In genomic region chr5:14405706-14406553, GRCh38 we compare ENCODE assay signal across 16 cellular contexts.
DNase-seq lines count a peak whose midpoint lies in the region; ATAC-seq, FAIRE-seq and TF ChIP-seq lines count a peak whose summit lies in the region.
"Had no signal": no experiment of that assay in that cellular context is flagged by ENCODE, and none has a peak within 500 bp of the region (broad histone marks: within the 10 kb centered on the region; RNA-seq: fewer than 3 reads in every experiment).

No MANE protein-coding gene starts in this region.

- peak; percentile 28 for ATAC-seq in RWPE2 (ENCODE audit: low read depth)
- ATAC-seq: activated T-cell treated with anti-CD3 and anti-CD28 coated beads, Interleukin-2, amount 50 U/mL, for 72 hours; gastrocnemius medialis had no signal

- H3K36me3 Mint-ChIP-seq in glutamatergic neuron (ENCODE audit: unreplicated experiment) = peaks cover 9% of the 10 kb centered on the region

- intact Hi-C loops in endothelial cell of umbilical vein (cut with micrococcal nuclease) = loop anchor here (5.0 kb wide), 1 partner anchor 419 kb away; no protein-coding TSS in a partner anchor

- TF ChIP-seq CTCF in RWPE2 (IDR thresholded peaks at IDR 0.05; ENCODE audit: poor library complexity, severe bottlenecking) (no peak), endothelial cell of umbilical vein (IDR thresholded peaks at IDR 0.05; ENCODE audit: extremely low read depth in 1 of 2, insufficient read depth in 1 of 2, low read depth in 1 of 2, low read length in 2 of 2) (no peak), glutamatergic neuron (IDR thresholded peaks at IDR 0.05; ENCODE audit: partially characterized antibody, unreplicated experiment) (no peak)

- TF ChIP-seq POLR2A in endothelial cell of umbilical vein (IDR thresholded peaks at IDR 0.05; ENCODE audit: low read depth, low read length) = no peak
- TF ChIP-seq POLR2A in GM12892 (IDR thresholded peaks at IDR 0.05; ENCODE audit: low read depth, low read length) = no peak

- peak overlapping the region; percentile 45 for H3K4me2 ChIP-seq in GM23248 (ENCODE audit: unreplicated experiment)
- peak overlapping the region; percentile 23 for H3K4me2 ChIP-seq in endothelial cell of umbilical vein (ENCODE audit: insufficient read depth, low read length)
- H3K4me2 ChIP-seq in trophoblast cell (ENCODE audit: low read length) = no peak overlapping the region

- H3K9me3 ChIP-seq in GM23248 (ENCODE audit: low read depth) (no peaks in the 10 kb centered on the region), RWPE2 (ENCODE audit: severe bottlenecking) (no peaks in the 10 kb centered on the region), endothelial cell of umbilical vein (replicated peaks; ENCODE audit: control insufficient read depth, insufficient read depth, low read length) (no peaks in the 10 kb centered on the region), trophoblast cell (ENCODE audit: insufficient read depth, low read depth, low read length) (no peaks in the 10 kb centered on the region)
- H3K9me3 ChIP-seq: gastrocnemius medialis had no signal

- POLR2A ChIA-PET in endothelial cell of umbilical vein (lab: Charles Lee) = no interaction called here

- peaks cover 4% of the 10 kb centered on the region for H3K4me1 Mint-ChIP-seq in glutamatergic neuron (ENCODE audit: low read depth, unreplicated experiment)
- H3K4me1 Mint-ChIP-seq: H9 had no signal

- H2AFZ ChIP-seq in GM23248 (no peak overlapping the region), endothelial cell of umbilical vein (ENCODE audit: low read depth, low read length) (no peak overlapping the region), trophoblast cell (ENCODE audit: insufficient read depth, low read length, poor library complexity) (no peak overlapping the region)

- H3K9ac ChIP-seq in GM23248 (peak overlapping the region; percentile 38), endothelial cell of umbilical vein (replicated peaks; ENCODE audit: extremely low read depth, insufficient read depth, low read length) (no peak overlapping the region), trophoblast cell (ENCODE audit: low read length) (no peak overlapping the region)

- no peaks in the 10 kb centered on the region for H3K9me2 ChIP-seq in GM23248 (ENCODE audit: insufficient read depth)

- no peak overlapping the region for H4K91ac ChIP-seq in trophoblast cell (ENCODE audit: low read depth, low read length)

- no peak overlapping the region for H3K23ac ChIP-seq in trophoblast cell (ENCODE audit: low read length)

- H3K27ac Mint-ChIP-seq in glutamatergic neuron (ENCODE audit: unreplicated experiment) = no peak overlapping the region
- H3K27ac Mint-ChIP-seq: activated T-cell treated with anti-CD3 and anti-CD28 coated beads, Interleukin-2, amount 50 U/mL, for 72 hours; H9 had no signal

- no peak overlapping the region for H4K8ac ChIP-seq in trophoblast cell (ENCODE audit: low read depth, low read length)

- peaks cover 62% of the 10 kb centered on the region for H3K79me2 ChIP-seq in GM23248 (ENCODE audit: insufficient read depth)
- H3K79me2 ChIP-seq in endothelial cell of umbilical vein (ENCODE audit: control insufficient read depth, insufficient read depth, low read length) = peaks cover 28% of the 10 kb centered on the region
- H3K79me2 ChIP-seq in trophoblast cell (ENCODE audit: control insufficient read depth, insufficient read depth, low read length, poor library complexity) = no peaks in the 10 kb centered on the region

- H3K27me3 ChIP-seq in GM23248 (replicated peaks; ENCODE audit: insufficient read depth) = no peaks in the 10 kb centered on the region
- H3K27me3 ChIP-seq in RWPE2 (ENCODE audit: insufficient read depth, poor library complexity, severe bottlenecking) = no peaks in the 10 kb centered on the region
- no peaks in the 10 kb centered on the region for H3K27me3 ChIP-seq in endothelial cell of umbilical vein (ENCODE audit: control insufficient read depth in 2 of 2, insufficient read depth in 2 of 2, low read length in 2 of 2)
- H3K27me3 ChIP-seq in trophoblast cell (ENCODE audit: insufficient read depth, low read length) = no peaks in the 10 kb centered on the region
- H3K27me3 ChIP-seq: gastrocnemius medialis had no signal

- H4K20me1 ChIP-seq in GM23248 (ENCODE audit: insufficient read depth) (no peaks in the 10 kb centered on the region), endothelial cell of umbilical vein (replicated peaks; ENCODE audit: control insufficient read depth, extremely low read depth, insufficient read depth, low read length) (no peaks in the 10 kb centered on the region)

- H2BK120ac ChIP-seq in trophoblast cell (ENCODE audit: insufficient read depth, low read length, poor library complexity) = no peak overlapping the region

- peak overlapping the region; percentile 29 for H3K18ac ChIP-seq in trophoblast cell (ENCODE audit: low read length)

- H2BK5ac ChIP-seq in trophoblast cell (ENCODE audit: low read depth, low read length, poor library complexity) = no peak overlapping the region

- H3K4ac ChIP-seq in trophoblast cell (ENCODE audit: low read depth, low read length) = no peak overlapping the region

- H3K14ac ChIP-seq in trophoblast cell (ENCODE audit: low read length) = no peak overlapping the region

- WGBS in GM23248 (ENCODE audit: low coverage in 1 of 2, low lambda C conversion rate in 2 of 2, missing lambda C conversion rate in 2 of 2), 2 experiments = 87 to 90% methylated on average over 22 of the region's 22 CpGs
- WGBS in trophoblast cell (ENCODE audit: extremely low coverage, insufficient coverage, insufficient read length) = no CpG with 5 or more reads among the region's 22 CpGs

- peaks cover 74% of the 10 kb centered on the region for H3K4me1 ChIP-seq in GM23248 (ENCODE audit: insufficient read depth)
- H3K4me1 ChIP-seq in RWPE2 (ENCODE audit: insufficient read depth, poor library complexity, severe bottlenecking) = peaks cover 21% of the 10 kb centered on the region
- peaks cover 34% of the 10 kb centered on the region for H3K4me1 ChIP-seq in endothelial cell of umbilical vein (ENCODE audit: control insufficient read depth, extremely low read depth, insufficient read depth, low read length)
- H3K4me1 ChIP-seq in trophoblast cell (ENCODE audit: control insufficient read depth in 1 of 2, insufficient read depth in 2 of 2, low read length in 2 of 2) = peaks cover 0 to 3% of the 10 kb centered on the region in 2 experiments
- H3K4me1 ChIP-seq: gastrocnemius medialis had no signal

- H4K12ac ChIP-seq in trophoblast cell (ENCODE audit: low read depth, low read length) = no peak overlapping the region

- H2BK12ac ChIP-seq in trophoblast cell (ENCODE audit: low read length) = no peak overlapping the region

- no peaks in the 10 kb centered on the region for H3K9me1 ChIP-seq in endothelial cell of umbilical vein (replicated peaks; ENCODE audit: control insufficient read depth, extremely low read depth, insufficient read depth, low read length)

- no peaks in the 10 kb centered on the region for H3K79me1 ChIP-seq in trophoblast cell (ENCODE audit: low read length)

- CTCF ChIA-PET in endothelial cell of umbilical vein (lab: Charles Lee) = interaction anchor here (4.3 kb wide), 1 partner anchor 243 kb away, joined by 23 read pairs; no protein-coding TSS in a partner anchor

- H3K27me3 Mint-ChIP-seq in glutamatergic neuron (ENCODE audit: unreplicated experiment) = peaks cover 5% of the 10 kb centered on the region

- peaks cover 81% of the 10 kb centered on the region for H3F3A ChIP-seq in GM23248 (ENCODE audit: insufficient read depth)

- H3K4me3 ChIP-seq in GM23248 (no peak overlapping the region), RWPE2 (ENCODE audit: severe bottlenecking) (no peak overlapping the region), endothelial cell of umbilical vein (replicated peaks in 1 of 3; ENCODE audit: insufficient read depth in 1 of 3, low read depth in 1 of 3, low read length in 3 of 3) (no peak overlapping the region), trophoblast cell (ENCODE audit: low read depth, low read length) (no peak overlapping the region)
- H3K4me3 ChIP-seq: gastrocnemius medialis, K562 had no signal

- H3K36me3 ChIP-seq in GM23248 (ENCODE audit: low read depth) (peaks cover 58% of the 10 kb centered on the region), RWPE2 (ENCODE audit: low read depth) (peaks cover 73% of the 10 kb centered on the region), endothelial cell of umbilical vein (ENCODE audit: control insufficient read depth in 2 of 2, extremely low read depth in 1 of 2, insufficient read depth in 2 of 2, low read length in 2 of 2) (peaks cover 12 to 19% of the 10 kb centered on the region in 2 experiments), trophoblast cell (ENCODE audit: control insufficient read depth in 1 of 2, insufficient read depth in 2 of 2, low read length in 2 of 2) (peaks cover 37 to 59% of the 10 kb centered on the region in 2 experiments)

- dilution Hi-C loops in endothelial cell of umbilical vein (cut with MboI; ENCODE audit: extremely low pct_ligation_motif_present, low sequenced_read_pairs) = no loop called here

- DNase-seq in GM23248 (peak; percentile 36), RWPE2 (ENCODE audit: low spot score) (no peak), endothelial cell of umbilical vein (ENCODE audit: low read depth, low spot score) (no peak), trophoblast cell (no peak), glutamatergic neuron (no peak), DMS79 (lab: John Stamatoyannopoulos, UW) (no peak), GM12892 (ENCODE audit: insufficient read length) (no peak), pons (ENCODE audit: low spot score) (no peak)
- DNase-seq: activated CD4-positive, alpha-beta T cell treated with anti-CD3 and anti-CD28 coated beads, Interleukin-2, amount 50 U/mL, for 1 hour; activated T-cell treated with anti-CD3 and anti-CD28 coated beads, Interleukin-2, amount 50 U/mL, for 72 hours; amygdala; gastrocnemius medialis; midbrain; NCI-H146 had no signal

- in situ Hi-C loops in GM23248 (cut with MboI) = no loop called here

- no peak overlapping the region for H2AK5ac ChIP-seq in trophoblast cell (ENCODE audit: low read length)

- H3K27ac ChIP-seq in GM23248 (peak overlapping the region; percentile 91), RWPE2 (ENCODE audit: poor library complexity, severe bottlenecking) (peak overlapping the region; percentile 76), endothelial cell of umbilical vein (ENCODE audit: insufficient read depth, low read depth, low read length) (peak overlapping the region; percentile 98), trophoblast cell (ENCODE audit: low read depth, low read length) (no peak overlapping the region)

- FAIRE-seq in endothelial cell of umbilical vein (lab: Jason Lieb, UNC) (no peak), GM12892 (lab: Jason Lieb, UNC) (no peak)

- no peak overlapping the region for H3K4me3 Mint-ChIP-seq in glutamatergic neuron (ENCODE audit: unreplicated experiment)
- H3K4me3 Mint-ChIP-seq: activated T-cell treated with anti-CD3 and anti-CD28 coated beads, Interleukin-2, amount 50 U/mL, for 72 hours; H9 had no signal

- H3K9me3 Mint-ChIP-seq in glutamatergic neuron (ENCODE audit: unreplicated experiment) = peaks cover 5% of the 10 kb centered on the region

- TSS peak; percentile 23 for BruUV-seq in endothelial cell of umbilical vein (replicated peaks; lab: Mats Ljungman, UMichigan)

TF ChIP-seq in endothelial cell of umbilical vein, 7 proteins besides CTCF, POLR2A, EP300 and RAD21 (continues in another document):
- no peak for TF ChIP-seq POLR2AphosphoS5 (IDR thresholded peaks at IDR 0.05; ENCODE audit: insufficient read depth, low read depth, low read length)
- no peak for TF ChIP-seq GATA2 (IDR thresholded peaks at IDR 0.05; ENCODE audit: insufficient read depth, insufficient read length, low read depth, low read length)
- TF ChIP-seq MYC (IDR thresholded peaks at IDR 0.05; ENCODE audit: low read depth, low read length) = no peak
